Comparison of ENCODE assay signal across 8 cellular contexts in the genomic region with DNA sequence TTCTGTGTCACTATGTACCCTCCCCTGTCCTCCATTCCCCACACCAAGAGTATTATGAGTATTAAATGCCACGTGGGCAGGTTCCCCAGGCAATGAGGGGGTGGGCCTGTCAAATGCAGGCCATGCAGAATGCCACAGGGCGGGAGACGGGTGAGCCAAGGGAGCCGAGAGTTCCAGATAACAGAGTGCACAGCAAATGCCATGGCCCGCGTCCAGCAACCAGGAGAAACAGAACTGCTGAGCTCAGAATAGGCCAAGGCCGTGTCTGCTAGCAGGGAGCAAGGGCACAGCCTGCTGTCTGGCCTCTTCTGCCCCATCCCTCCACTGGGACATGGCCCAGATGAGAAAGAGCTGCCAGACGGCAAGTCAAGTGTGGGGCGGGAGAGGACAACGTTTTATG.
A peak's percentile ranks its signal among the peaks of the same experiment; 100 is the strongest.
DNase-seq lines count a peak whose midpoint lies in the region; ATAC-seq, FAIRE-seq and TF ChIP-seq lines count a peak whose summit lies in the region.
"Not testable (repeated sequence)": the region's sequence is repeated elsewhere in the genome, so short reads cannot be mapped to it uniquely, and the experiment has no call there.

No MANE protein-coding gene starts in this region.

- not testable (repeated sequence) for H3K9ac ChIP-seq in liver (ENCODE audit: low read depth in 1 of 2, low read length in 2 of 2); trophoblast cell (ENCODE audit: low read length)

- peaks cover 0 to 13% (median 0%) of the 10 kb centered on the region in 9 donors for H3K4me1 ChIP-seq in heart right ventricle
- not testable (repeated sequence) for H3K4me1 ChIP-seq in liver (ENCODE audit: control insufficient read depth in 4 of 4, insufficient read depth in 4 of 4, low read length in 3 of 4); trophoblast cell (ENCODE audit: control insufficient read depth in 1 of 2, insufficient read depth in 2 of 2, low read length in 2 of 2); stomach; uterus

- ATAC-seq in heart right ventricle = peak; percentile 92 to 98 (median 96)

- not testable (repeated sequence) for H3K27me3 ChIP-seq in brain microvascular endothelial cell (replicated peaks); heart right ventricle; liver (ENCODE audit: control insufficient read depth in 4 of 4, insufficient read depth in 4 of 4, low read length in 3 of 4); trophoblast cell (ENCODE audit: insufficient read depth, low read length); stomach; uterus

- TF ChIP-seq CTCF in brain microvascular endothelial cell (IDR thresholded peaks at IDR 0.05; ENCODE audit: low read depth, low read length, missing control alignments) (peak; percentile 4), heart right ventricle (IDR thresholded peaks at IDR 0.05) (peak in 4 of 9 donors; percentile 11 to 54 (median 44))
- TF ChIP-seq CTCF in liver (IDR thresholded peaks at IDR 0.05; ENCODE audit: low read depth, low read length, missing input control); stomach (IDR thresholded peaks at IDR 0.05); uterus (IDR thresholded peaks at IDR 0.05): not testable (repeated sequence)

- H3K18ac ChIP-seq in trophoblast cell (ENCODE audit: low read length) = not testable (repeated sequence)

- not testable (repeated sequence) for H3K4me2 ChIP-seq in trophoblast cell (ENCODE audit: low read length)

- not testable (repeated sequence) for H4K12ac ChIP-seq in trophoblast cell (ENCODE audit: low read depth, low read length)

- not testable (repeated sequence) for H3K14ac ChIP-seq in trophoblast cell (ENCODE audit: low read length)

- not testable (repeated sequence) for H2AFZ ChIP-seq in trophoblast cell (ENCODE audit: insufficient read depth, low read length, poor library complexity)

- H3K23ac ChIP-seq in trophoblast cell (ENCODE audit: low read length) = not testable (repeated sequence)

- H4K91ac ChIP-seq in trophoblast cell (ENCODE audit: low read depth, low read length) = not testable (repeated sequence)

- H2BK5ac ChIP-seq in trophoblast cell (ENCODE audit: low read depth, low read length, poor library complexity) = not testable (repeated sequence)

- not testable (repeated sequence) for TF ChIP-seq POLR2A in stomach (IDR thresholded peaks at IDR 0.05); uterus (IDR thresholded peaks at IDR 0.05)

- H4K8ac ChIP-seq in trophoblast cell (ENCODE audit: low read depth, low read length) = not testable (repeated sequence)

- not testable (repeated sequence) for H3K36me3 ChIP-seq in brain microvascular endothelial cell (replicated peaks); heart right ventricle; liver (ENCODE audit: control insufficient read depth in 4 of 4, insufficient read depth in 3 of 4, low read depth in 1 of 4, low read length in 3 of 4); trophoblast cell (ENCODE audit: control insufficient read depth in 1 of 2, insufficient read depth in 2 of 2, low read length in 2 of 2); stomach; uterus

- not testable (repeated sequence) for H3K4ac ChIP-seq in trophoblast cell (ENCODE audit: low read depth, low read length)

- H2AK5ac ChIP-seq in trophoblast cell (ENCODE audit: low read length) = not testable (repeated sequence)

- not testable (repeated sequence) for H3K9me3 ChIP-seq in heart right ventricle; liver (ENCODE audit: control insufficient read depth in 4 of 4, low read length in 3 of 4); trophoblast cell (ENCODE audit: insufficient read depth, low read depth, low read length); stomach; uterus

- TF ChIP-seq RAD21 in liver (IDR thresholded peaks at IDR 0.05) = peak; percentile 70 to 76

- intact Hi-C loops in heart right ventricle (cut with DNase I); stomach (cut with DNase I; ENCODE audit: low total_unique reads); uterus (cut with DNase I; ENCODE audit: low total_unique reads): not testable (repeated sequence)

- 32 to 45% methylated on average over 9 to 10 of the region's 10 CpGs for WGBS in heart right ventricle, 2 donors
- WGBS in liver = 17% methylated on average over 10 of the region's 10 CpGs
- WGBS in trophoblast cell (ENCODE audit: extremely low coverage, insufficient coverage, insufficient read length) = no CpG with 5 or more reads among the region's 10 CpGs
- WGBS in stomach, 5 donors = 14 to 61% (median 43%) methylated on average over 1 to 10 of the region's 10 CpGs

- H2BK12ac ChIP-seq in trophoblast cell (ENCODE audit: low read length) = peak overlapping the region; percentile 22

- H3K27ac ChIP-seq in brain microvascular endothelial cell; trophoblast cell (ENCODE audit: low read depth, low read length); stomach: not testable (repeated sequence)
- H3K27ac ChIP-seq in heart right ventricle (peak overlapping the region in 1 of 10 donors; percentile 2), liver (ENCODE audit: low read depth in 1 of 2, low read length in 2 of 2) (peak overlapping the region in 1 of 2 donors; percentile 46), uterus (peak overlapping the region in 1 of 2 donors; percentile 29)

- not testable (repeated sequence) for H2BK120ac ChIP-seq in trophoblast cell (ENCODE audit: insufficient read depth, low read length, poor library complexity)

- FAIRE-seq in HTR-8/SVneo (lab: Jason Lieb, UNC) = peak; percentile 83

- in situ Hi-C loops in brain microvascular endothelial cell (cut with HindIII; ENCODE audit: low pct_ligation_motif_present, low sequenced_read_pairs) = not testable (repeated sequence)

- TF ChIP-seq EP300 in stomach (IDR thresholded peaks at IDR 0.05) = not testable (repeated sequence)

- DNase-seq in HTR-8/SVneo (ENCODE audit: insufficient read length, low spot score); trophoblast cell: not testable (repeated sequence)
- DNase-seq in brain microvascular endothelial cell = peak; percentile 49
- peak; percentile 3 for DNase-seq in fibroblast of peridontal ligament (ENCODE audit: extremely low read depth)
- DNase-seq in heart right ventricle = peak; percentile 75 to 78
- DNase-seq in stomach = peak; percentile 62
- DNase-seq in uterus = peak; percentile 34 to 40

- H3K79me2 ChIP-seq in trophoblast cell (ENCODE audit: control insufficient read depth, insufficient read depth, low read length, poor library complexity) = not testable (repeated sequence)

- not testable (repeated sequence) for H3K4me3 ChIP-seq in brain microvascular endothelial cell (ENCODE audit: low read depth, low read length); heart right ventricle; liver (ENCODE audit: low read depth in 1 of 3, low read length in 3 of 3); trophoblast cell (ENCODE audit: low read depth, low read length); stomach; uterus

- not testable (repeated sequence) for H3K79me1 ChIP-seq in trophoblast cell (ENCODE audit: low read length)

TF ChIP-seq in liver, 16 proteins besides CTCF, POLR2A, EP300 and RAD21:
- peak; percentile 40 for TF ChIP-seq YY1 (IDR thresholded peaks at IDR 0.05)
- peak; percentile 75 for TF ChIP-seq SP1 (IDR thresholded peaks at IDR 0.05)
- TF ChIP-seq EGR1 (IDR thresholded peaks at IDR 0.05; ENCODE audit: low read depth in 2 of 2) = peak; percentile 22 to 23
- peak; percentile 88 to 92 for TF ChIP-seq RXRA (IDR thresholded peaks at IDR 0.05)
- peak; percentile 93 for TF ChIP-seq NR2F2 (IDR thresholded peaks at IDR 0.05)
- peak; percentile 67 to 68 for TF ChIP-seq HNF4A (conservative IDR thresholded peaks at IDR 0.05)
- TF ChIP-seq TAF1 (conservative IDR thresholded peaks at IDR 0.05) = peak; percentile 27
- TF ChIP-seq JUND (IDR thresholded peaks at IDR 0.05) = peak; percentile 38 to 42
- TF ChIP-seq, protein P1, sequence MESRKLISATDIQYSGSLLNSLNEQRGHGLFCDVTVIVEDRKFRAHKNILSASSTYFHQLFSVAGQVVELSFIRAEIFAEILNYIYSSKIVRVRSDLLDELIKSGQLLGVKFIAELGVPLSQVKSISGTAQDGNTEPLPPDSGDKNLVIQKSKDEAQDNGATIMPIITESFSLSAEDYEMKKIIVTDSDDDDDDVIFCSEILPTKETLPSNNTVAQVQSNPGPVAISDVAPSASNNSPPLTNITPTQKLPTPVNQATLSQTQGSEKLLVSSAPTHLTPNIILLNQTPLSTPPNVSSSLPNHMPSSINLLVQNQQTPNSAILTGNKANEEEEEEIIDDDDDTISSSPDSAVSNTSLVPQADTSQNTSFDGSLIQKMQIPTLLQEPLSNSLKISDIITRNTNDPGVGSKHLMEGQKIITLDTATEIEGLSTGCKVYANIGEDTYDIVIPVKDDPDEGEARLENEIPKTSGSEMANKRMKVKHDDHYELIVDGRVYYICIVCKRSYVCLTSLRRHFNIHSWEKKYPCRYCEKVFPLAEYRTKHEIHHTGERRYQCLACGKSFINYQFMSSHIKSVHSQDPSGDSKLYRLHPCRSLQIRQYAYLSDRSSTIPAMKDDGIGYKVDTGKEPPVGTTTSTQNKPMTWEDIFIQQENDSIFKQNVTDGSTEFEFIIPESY (IDR thresholded peaks at IDR 0.05) = peak; percentile 21
- TF ChIP-seq ATF3 (IDR thresholded peaks at IDR 0.05) = peak; percentile 35
